In genomic region chr20:12023169-12023795, GRCh38 we compare ENCODE assay signal across 18 cellular contexts.
DNase-seq lines count a peak whose midpoint lies in the region; ATAC-seq and TF ChIP-seq lines count a peak whose summit lies in the region.
"Had no signal": no experiment of that assay in that cellular context is flagged by ENCODE, and none has a peak within 500 bp of the region (broad histone marks: within the 10 kb centered on the region; RNA-seq: fewer than 3 reads in every experiment).

No MANE protein-coding gene starts in this region.

- no peak overlapping the region for H3K4me3 ChIP-seq in OCI-LY7 (ENCODE audit: low read depth, low read length, poor library complexity, severe bottlenecking)
- H3K4me3 ChIP-seq: ascending aorta, MG63, Peyer's patch, sigmoid colon had no signal

- no peaks in the 10 kb centered on the region for H3K4me1 Mint-ChIP-seq in type B pancreatic cell (ENCODE audit: unreplicated experiment)
- H3K4me1 Mint-ChIP-seq: activated CD4-positive, alpha-beta T cell treated with anti-CD3 and anti-CD28 coated beads, Interleukin-2, amount 10 ng/mL, durations not matched to agents 7 days and 5 days; CD4-positive, CD25-positive, alpha-beta regulatory T cell had no signal

- H3K27ac Mint-ChIP-seq in type B pancreatic cell = no peak overlapping the region
- H3K27ac Mint-ChIP-seq: activated CD4-positive, alpha-beta T cell treated with anti-CD3 and anti-CD28 coated beads, Interleukin-2, amount 10 ng/mL, durations not matched to agents 7 days and 5 days had no signal

- POLR2A ChIA-PET in GM10248 (lab: Yijun Ruan, JAX) = no interaction called here
- POLR2A ChIA-PET in OCI-LY7 (lab: Charles Lee) = interaction anchor here (0.6 kb wide), 1 partner anchor 33 kb away, joined by 3 read pairs; no protein-coding TSS in a partner anchor

- no peaks in the 10 kb centered on the region for H3K9me3 Mint-ChIP-seq in type B pancreatic cell
- H3K9me3 Mint-ChIP-seq: activated CD4-positive, alpha-beta T cell treated with anti-CD3 and anti-CD28 coated beads, Interleukin-2, amount 10 ng/mL, durations not matched to agents 7 days and 5 days had no signal

- H3K36me3 Mint-ChIP-seq in type B pancreatic cell = no peaks in the 10 kb centered on the region
- H3K36me3 Mint-ChIP-seq: CD4-positive, CD25-positive, alpha-beta regulatory T cell had no signal

- H3K36me3 ChIP-seq in OCI-LY7 (ENCODE audit: insufficient read depth, low read length) = no peaks in the 10 kb centered on the region
- H3K36me3 ChIP-seq: ascending aorta, MG63, Peyer's patch, sigmoid colon had no signal

- no peak overlapping the region for H3K27ac ChIP-seq in OCI-LY7 (ENCODE audit: low read depth, low read length, poor library complexity, severe bottlenecking)
- H3K27ac ChIP-seq: ascending aorta, Peyer's patch, sigmoid colon had no signal

- H3K4me1 ChIP-seq in OCI-LY7 (ENCODE audit: insufficient read depth, low read length, poor library complexity, severe bottlenecking) = peaks cover 10% of the 10 kb centered on the region
- H3K4me1 ChIP-seq: ascending aorta, Peyer's patch, sigmoid colon had no signal

- no peak overlapping the region for H2AFZ ChIP-seq in OCI-LY7 (ENCODE audit: low read length)

- no peaks in the 10 kb centered on the region for H4K20me1 ChIP-seq in OCI-LY7 (ENCODE audit: insufficient read depth, low read length)

- no peaks in the 10 kb centered on the region for H3K27me3 Mint-ChIP-seq in type B pancreatic cell
- H3K27me3 Mint-ChIP-seq: CD4-positive, CD25-positive, alpha-beta regulatory T cell had no signal

- no peak for TF ChIP-seq CTCF in GM10248 (IDR thresholded peaks at IDR 0.05; ENCODE audit: control extremely low read depth, extremely low read depth, low read depth, missing control alignments)
- TF ChIP-seq CTCF in OCI-LY7 (conservative IDR thresholded peaks at IDR 0.05; ENCODE audit: low read length) = no peak
- TF ChIP-seq CTCF in type B pancreatic cell (conservative IDR thresholded peaks at IDR 0.05) = no peak

- no peaks in the 10 kb centered on the region for H3K79me2 ChIP-seq in OCI-LY7 (ENCODE audit: insufficient read depth, low read depth, low read length)

- peak overlapping the region; percentile 34 for H3K4me2 ChIP-seq in OCI-LY7 (ENCODE audit: low read length)

- no peaks in the 10 kb centered on the region for H3K9me3 ChIP-seq in OCI-LY7 (ENCODE audit: low read length)
- H3K9me3 ChIP-seq: ascending aorta, MG63, Peyer's patch, sigmoid colon had no signal

- no TSS peak for BruUV-seq in OCI-LY7 (replicated peaks; lab: Mats Ljungman, UMichigan)

- CTCF ChIA-PET in GM10248 (lab: Yijun Ruan, JAX) = interaction anchor here (1.6 kb wide), 1 partner anchor 11 kb away, joined by 4 read pairs; no protein-coding TSS in a partner anchor
- CTCF ChIA-PET in OCI-LY7 (lab: Charles Lee; ENCODE audit: unreplicated experiment) = no interaction called here

- intact Hi-C loops in OCI-LY7 (cut with micrococcal nuclease; ENCODE audit: unreplicated experiment) = no loop called here

- H3K9me2 ChIP-seq in OCI-LY7 (ENCODE audit: insufficient read depth, low read length) = no peaks in the 10 kb centered on the region

- DNase-seq in GM10248 (ENCODE audit: extremely low spot score) = peak; percentile 32
- peak; percentile 29 for DNase-seq in OCI-LY7 (ENCODE audit: low spot score)
- DNase-seq in ureter (ENCODE audit: low spot score) = no peak
- no peak for DNase-seq in NCI-H526 treated with DMSO at 0.1 percent for 48 hours (lab: John Stamatoyannopoulos, UW)
- DNase-seq in NCI-H524 treated with DMSO at 0.1 percent for 48 hours (lab: John Stamatoyannopoulos, UW) = no peak
- DNase-seq in type B pancreatic cell (ENCODE audit: extremely low spot score, unreplicated experiment) = no peak
- DNase-seq: activated CD4-positive, alpha-beta T cell treated with anti-CD3 and anti-CD28 coated beads, Interleukin-2, amount 10 ng/mL, durations not matched to agents 7 days and 5 days; activated naive CD4-positive, alpha-beta T cell treated with Interleukin-2 at 50 U/mL for 16 hours; CD4-positive, CD25-positive, alpha-beta regulatory T cell; DMS79 treated with DMSO at 0.1 percent for 48 hours; MG63; NCI-H69; occipital lobe; Peyer's patch; sigmoid colon had no signal

- no peak overlapping the region for H3K4me3 Mint-ChIP-seq in type B pancreatic cell
- H3K4me3 Mint-ChIP-seq: activated CD4-positive, alpha-beta T cell treated with anti-CD3 and anti-CD28 coated beads, Interleukin-2, amount 10 ng/mL, durations not matched to agents 7 days and 5 days; CD4-positive, CD25-positive, alpha-beta regulatory T cell had no signal

- ATAC-seq in GM19397 (IDR thresholded peaks at IDR 0.05; ENCODE audit: unreplicated experiment) (peak; percentile 73), HG03432 (IDR thresholded peaks at IDR 0.05; ENCODE audit: unreplicated experiment) (peak; percentile 92)

Comparison
In these comparisons a context has a peak if more than half of its experiments do, and no peak if none do; other contexts are left out.
1. DNase-seq: peak in GM10248 (single experiment) and OCI-LY7 (single experiment); none in ureter (single experiment), NCI-H526 treated with DMSO at 0.1 percent for 48 hours (single experiment), NCI-H524 treated with DMSO at 0.1 percent for 48 hours (single experiment) and type B pancreatic cell (single experiment).